Comparison of ENCODE assay signal across 8 cellular contexts in the genomic region with DNA sequence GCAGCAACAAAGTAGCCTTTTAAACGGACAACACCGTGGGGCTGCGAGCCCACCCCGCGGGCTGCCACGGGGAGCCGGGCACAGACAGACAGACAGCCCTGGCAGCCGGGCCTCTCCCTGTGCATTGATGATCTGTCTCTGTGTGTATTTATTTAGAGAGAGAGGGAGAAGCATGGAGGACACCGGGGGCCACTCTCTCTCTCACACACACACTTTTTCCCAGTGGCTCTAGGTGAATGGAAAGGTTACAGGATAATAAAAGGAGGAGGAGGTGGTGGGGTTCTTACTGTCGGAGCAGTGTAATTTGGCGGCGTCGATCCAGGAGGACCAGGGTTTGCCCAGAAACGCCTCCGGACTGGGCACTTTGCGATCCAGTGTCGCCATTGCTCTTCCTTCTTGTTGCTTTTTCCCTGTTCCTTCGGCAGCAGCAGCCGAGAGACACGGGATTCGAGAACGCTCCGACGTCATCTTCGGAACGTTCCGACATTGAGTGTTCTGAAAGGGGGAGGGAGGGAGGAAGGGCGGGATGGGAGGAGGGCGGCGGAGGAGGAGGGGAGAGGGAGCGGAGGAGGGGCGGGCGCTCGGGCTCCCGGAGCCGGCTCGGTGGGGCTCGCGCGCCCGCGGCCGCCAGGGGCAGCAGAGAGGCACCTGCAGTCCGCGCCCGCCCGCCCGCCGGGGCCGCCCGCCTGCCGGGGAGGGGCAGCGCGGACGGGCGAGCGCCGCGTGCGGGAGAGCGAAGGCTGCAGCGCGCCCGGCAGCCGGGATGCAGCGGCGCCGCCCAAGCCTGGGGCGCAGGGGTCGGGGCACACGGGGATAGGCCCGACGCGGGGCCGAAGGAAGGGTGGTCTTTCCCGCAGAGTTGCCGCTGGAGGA. TPM values are rescaled to one million over a fixed set of nuclear protein-coding genes. Genes with fewer than 3 reads are reported as not detected.
DNase-seq lines count a peak whose midpoint lies in the region; ATAC-seq lines count a peak whose summit lies in the region.

A gene with protein sequence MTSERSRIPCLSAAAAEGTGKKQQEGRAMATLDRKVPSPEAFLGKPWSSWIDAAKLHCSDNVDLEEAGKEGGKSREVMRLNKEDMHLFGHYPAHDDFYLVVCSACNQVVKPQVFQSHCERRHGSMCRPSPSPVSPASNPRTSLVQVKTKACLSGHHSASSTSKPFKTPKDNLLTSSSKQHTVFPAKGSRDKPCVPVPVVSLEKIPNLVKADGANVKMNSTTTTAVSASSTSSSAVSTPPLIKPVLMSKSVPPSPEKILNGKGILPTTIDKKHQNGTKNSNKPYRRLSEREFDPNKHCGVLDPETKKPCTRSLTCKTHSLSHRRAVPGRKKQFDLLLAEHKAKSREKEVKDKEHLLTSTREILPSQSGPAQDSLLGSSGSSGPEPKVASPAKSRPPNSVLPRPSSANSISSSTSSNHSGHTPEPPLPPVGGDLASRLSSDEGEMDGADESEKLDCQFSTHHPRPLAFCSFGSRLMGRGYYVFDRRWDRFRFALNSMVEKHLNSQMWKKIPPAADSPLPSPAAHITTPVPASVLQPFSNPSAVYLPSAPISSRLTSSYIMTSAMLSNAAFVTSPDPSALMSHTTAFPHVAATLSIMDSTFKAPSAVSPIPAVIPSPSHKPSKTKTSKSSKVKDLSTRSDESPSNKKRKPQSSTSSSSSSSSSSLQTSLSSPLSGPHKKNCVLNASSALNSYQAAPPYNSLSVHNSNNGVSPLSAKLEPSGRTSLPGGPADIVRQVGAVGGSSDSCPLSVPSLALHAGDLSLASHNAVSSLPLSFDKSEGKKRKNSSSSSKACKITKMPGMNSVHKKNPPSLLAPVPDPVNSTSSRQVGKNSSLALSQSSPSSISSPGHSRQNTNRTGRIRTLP (minus strand): TSS at position 509 of the 873 bp plus-strand sequence. CDS start 41 bp downstream, at position 468.

- ATAC-seq in GM19395 (IDR thresholded peaks at IDR 0.05; ENCODE audit: unreplicated experiment), result peak; percentile 78

- DNase-seq in AG20443 (ENCODE audit: low spot score) (peak; percentile 96), HT1080 (ENCODE audit: low read depth) (peak; percentile 90), lung microvascular endothelial cell (ENCODE audit: low read depth in 2 of 2) (peak; percentile 94 to 98)
- peak; percentile 78 for DNase-seq in NK-92 treated with Interleukin-12 subunit alpha and Interleukin-12 subunit beta, amount 100 ng/mL, for 24 hours (lab: John Stamatoyannopoulos, UW)
- peak; percentile 68 to 89 for DNase-seq in activated CD8-positive, alpha-beta memory T cell treated with anti-CD3 and anti-CD28 coated beads for 1 hour (ENCODE audit: extremely low read depth in 1 of 2, low read depth in 1 of 2)
- DNase-seq in effector CD8-positive, alpha-beta T cell (lab: John Stamatoyannopoulos, UW), result peak; percentile 83
- peak; percentile 78 to 91 (median 85) for DNase-seq in stimulated activated CD4-positive, alpha-beta T cell treated with anti-CD3 and anti-CD28 coated beads, TNF-alpha, amount 100 ng/mL, for 24 hours (ENCODE audit: low read depth in 3 of 3)

RNA-seq across cellular contexts. Expression of the gene that starts here (rescaled TPM):
- total RNA-seq in HT1080 (2014; rRNA removed; shearing (Covaris generic)), result 3.3 and 4.6 TPM in 2 replicates
- 4.3 TPM in 2 replicates for polyA plus RNA-seq in HT1080 (2015; cell fraction: cytosol; rRNA removed)
- 6.2 and 9.0 TPM in 2 replicates for polyA plus RNA-seq in HT1080 (2015; cell fraction: nucleus; rRNA removed)
- 3.5 and 4.6 TPM in 2 replicates for total RNA-seq in lung microvascular endothelial cell

Comparison
In these comparisons a context has a peak if more than half of its experiments do, and no peak if none do; other contexts are left out.
1. Peak in every context shown above with its lines: DNase-seq and ATAC-seq.